12 cellular contexts compared by ENCODE assay signal in genomic region chr5:96431376-96432244, GRCh38. TPM values are rescaled to one million over a fixed set of nuclear protein-coding genes. Genes with fewer than 3 reads are reported as not detected.
DNase-seq lines count a peak whose midpoint lies in the region; ATAC-seq, FAIRE-seq and TF ChIP-seq lines count a peak whose summit lies in the region.
"Had no signal": no experiment of that assay in that cellular context is flagged by ENCODE, and none has a peak within 500 bp of the region (broad histone marks: within the 10 kb centered on the region; RNA-seq: fewer than 3 reads in every experiment).

No MANE protein-coding gene starts in this region.

- TF ChIP-seq POLR2A in spleen (IDR thresholded peaks at IDR 0.05) = no peak

- H3K9me3 ChIP-seq in right cardiac atrium (ENCODE audit: control insufficient read depth, low read length) = no peaks in the 10 kb centered on the region
- H3K9me3 ChIP-seq in iPS-15b (ENCODE audit: control insufficient read depth, insufficient read depth, low read length) = no peaks in the 10 kb centered on the region
- H3K9me3 ChIP-seq in spleen = no peaks in the 10 kb centered on the region

- DNase-seq in right cardiac atrium (peak; percentile 19 to 40 (median 40)), Right ventricle myocardium inferior (ENCODE audit: missing footprints) (no peak), urothelium cell line (ENCODE audit: low spot score) (peak; percentile 67), spleen (no peak), GM19238 (ENCODE audit: insufficient read length, low spot score) (no peak)
- DNase-seq: activated naive CD8-positive, alpha-beta T cell treated with anti-CD3 and anti-CD28 coated beads, Interleukin-2, amount 10 ng/mL, durations not matched to agents 7 days and 5 days had no signal

- intact Hi-C loops in right cardiac atrium (cut with DNase I) = no loop called here
- intact Hi-C loops in Right ventricle myocardium inferior (cut with DNase I) = no loop called here
- intact Hi-C loops in spleen (cut with DNase I; ENCODE audit: low total_unique reads) = no loop called here

- H3K4me1 ChIP-seq in right cardiac atrium (ENCODE audit: control insufficient read depth, insufficient read depth, low read length) (peaks cover 6% of the 10 kb centered on the region), iPS-15b (ENCODE audit: control insufficient read depth, insufficient read depth, low read length) (peaks cover 16% of the 10 kb centered on the region), spleen (peaks cover 0 to 30% (median 19%) of the 10 kb centered on the region in 6 donors)

- no peak for FAIRE-seq in urothelium cell line (lab: Jason Lieb, UNC)
- FAIRE-seq: G401.6 had no signal

- H3K27me3 ChIP-seq in right cardiac atrium (ENCODE audit: control insufficient read depth, insufficient read depth) = peaks cover 2% of the 10 kb centered on the region
- H3K27me3 ChIP-seq in iPS-15b (ENCODE audit: control insufficient read depth, insufficient read depth, low read length) = peaks cover 59% of the 10 kb centered on the region
- H3K27me3 ChIP-seq in spleen (replicated peaks in 1 of 7) = peaks cover 0 to 78% (median 43%) of the 10 kb centered on the region in 7 donors

- 2% methylated on average over 33 of the region's 33 CpGs for WGBS in right cardiac atrium
- WGBS in spleen, 5 donors = 6 to 10% (median 7%) methylated on average over 30 to 33 of the region's 33 CpGs

- no peaks in the 10 kb centered on the region for H3K36me3 ChIP-seq in iPS-15b (ENCODE audit: control insufficient read depth, insufficient read depth, low read length)
- H3K36me3 ChIP-seq in spleen = no peaks in the 10 kb centered on the region

- H3K4me3 ChIP-seq in right cardiac atrium (ENCODE audit: low read length) = peak overlapping the region; percentile 10
- H3K4me3 ChIP-seq in iPS-15b (ENCODE audit: low read depth, low read length) = peak overlapping the region; percentile 86
- peak overlapping the region in 1 of 8 donors; percentile 35 for H3K4me3 ChIP-seq in spleen

- H3K9ac ChIP-seq in iPS-15b (ENCODE audit: low read depth, low read length) = peak overlapping the region; percentile 16

- no peak for TF ChIP-seq CTCF in spleen (IDR thresholded peaks at IDR 0.05 in 8 of 11, conservative IDR thresholded peaks at IDR 0.05 in 3 of 11)

- H3K27ac ChIP-seq in right cardiac atrium (ENCODE audit: low read length) (no peak overlapping the region), spleen (no peak overlapping the region)

- ATAC-seq in right cardiac atrium (no peak), Right ventricle myocardium inferior (no peak), GM18519 (IDR thresholded peaks at IDR 0.05; ENCODE audit: low FRiP score, unreplicated experiment) (no peak)

TF ChIP-seq in PFSK-1, 5 proteins besides CTCF, POLR2A, EP300 and RAD21:
- 0 out of 4 replicates have a peak, but pooled peaks of 1 of the 2 experiments have one; percentile 4 for TF ChIP-seq REST (IDR thresholded peaks at IDR 0.05; ENCODE audit: insufficient read depth in 1 of 2, low read depth in 2 of 2, low read length in 2 of 2)
- no peak for TF ChIP-seq TAF1 (IDR thresholded peaks at IDR 0.05; ENCODE audit: borderline replicate concordance, insufficient read depth, low read length)
- TF ChIP-seq SIN3A (IDR thresholded peaks at IDR 0.05; ENCODE audit: borderline replicate concordance, insufficient read depth, low read length) = no peak
- TF ChIP-seq FOXP2 (optimal IDR thresholded peaks at IDR 0.05; ENCODE audit: borderline replicate concordance, extremely low read depth, extremely low read length, insufficient read depth) = peak; percentile 48

RNA-seq across cellular contexts. Expression of gene PCSK1, which starts 1.4 kb away (rescaled TPM):
- 1 to 10 TPM in 2 of 4 donors, under 1 TPM in 2; 0.34 to 1.6 (median 1.0) TPM for total RNA-seq in right cardiac atrium
- polyA plus RNA-seq in right cardiac atrium = 0.14 TPM
- total RNA-seq in Right ventricle myocardium inferior = 0.05 TPM
- polyA plus RNA-seq in PFSK-1 (2012; ENCODE audit: insufficient read length, low read depth) = 23.3 TPM
- total RNA-seq in spleen = under 1 TPM in 5 of 7 donors, not detected in 2; 0.07 to 0.72 (median 0.37) TPM
- polyA plus RNA-seq in spleen = under 1 TPM; 0.04 to 0.10 (median 0.05) TPM
- total RNA-seq: activated naive CD8-positive, alpha-beta T cell treated with anti-CD3 and anti-CD28 coated beads, Interleukin-2, amount 10 ng/mL, durations not matched to agents 7 days and 5 days; skeletal muscle tissue had no signal
- polyA plus RNA-seq: IgD-negative memory B cell had no signal

Comparison
In these comparisons a context has a peak if more than half of its experiments do, and no peak if none do; other contexts are left out.
1. DNase-seq: peak in right cardiac atrium (3 of 3) and urothelium cell line (single experiment); none in Right ventricle myocardium inferior (single experiment), spleen (single experiment) and GM19238 (single experiment).